ENCODE assay signal across 8 cellular contexts in genomic region chr11:208917-209260, GRCh38. TPM values are rescaled to one million over a fixed set of nuclear protein-coding genes. Genes with fewer than 3 reads are reported as not detected.
A peak's percentile ranks its signal among the peaks of the same experiment; 100 is the strongest.
DNase-seq lines count a peak whose midpoint lies in the region; ATAC-seq lines count a peak whose summit lies in the region.

No MANE protein-coding gene starts in this region.

- H3K9me3 ChIP-seq in CD4-positive, CD25-positive, alpha-beta regulatory T cell (ENCODE audit: control insufficient read depth in 2 of 2, low read length in 2 of 2): no peaks in the 10 kb centered on the region
- no peaks in the 10 kb centered on the region for H3K9me3 ChIP-seq in effector memory CD4-positive, alpha-beta T cell (ENCODE audit: control insufficient read depth, low read length)

- ATAC-seq in CD4-positive, CD25-positive, alpha-beta regulatory T cell (ENCODE audit: low read depth in 2 of 2): peak; percentile 0
- peak in 1 of 2 donors; percentile 1 for ATAC-seq in natural killer cell treated with Interleukin-12 subunit alpha and Interleukin-12 subunit beta and Interleukin-15 and Interleukin-18, amount 100 ng/mL, for 72 hours
- no peak for ATAC-seq in HG02973 (IDR thresholded peaks at IDR 0.05; ENCODE audit: unreplicated experiment)

- peak overlapping the region; percentile 52 to 99 (median 99) for H3K27ac Mint-ChIP-seq in CD4-positive, CD25-positive, alpha-beta regulatory T cell
- peak overlapping the region; percentile 98 to 99 for H3K27ac Mint-ChIP-seq in natural killer cell treated with Interleukin-12 subunit alpha and Interleukin-12 subunit beta and Interleukin-15 and Interleukin-18, amount 100 ng/mL, for 72 hours

- peaks cover 25% of the 10 kb centered on the region for H3K36me3 Mint-ChIP-seq in CD4-positive, CD25-positive, alpha-beta regulatory T cell
- no peaks in the 10 kb centered on the region for H3K36me3 Mint-ChIP-seq in natural killer cell treated with Interleukin-12 subunit alpha and Interleukin-12 subunit beta and Interleukin-15 and Interleukin-18, amount 100 ng/mL, for 72 hours

- peaks cover 57% of the 10 kb centered on the region for H3K4me1 ChIP-seq in CD4-positive, CD25-positive, alpha-beta regulatory T cell (ENCODE audit: control insufficient read depth, insufficient read depth, low read length, poor library complexity, severe bottlenecking)
- peaks cover 33% of the 10 kb centered on the region for H3K4me1 ChIP-seq in effector memory CD4-positive, alpha-beta T cell (ENCODE audit: control insufficient read depth, insufficient read depth, low read length, poor library complexity, severe bottlenecking)

- peaks cover 4% of the 10 kb centered on the region for H3K27me3 Mint-ChIP-seq in CD4-positive, CD25-positive, alpha-beta regulatory T cell
- H3K27me3 Mint-ChIP-seq in natural killer cell treated with Interleukin-12 subunit alpha and Interleukin-12 subunit beta and Interleukin-15 and Interleukin-18, amount 100 ng/mL, for 72 hours: no peaks in the 10 kb centered on the region

- no peaks in the 10 kb centered on the region for H3K27me3 ChIP-seq in CD4-positive, CD25-positive, alpha-beta regulatory T cell (ENCODE audit: control insufficient read depth, insufficient read depth, low read length)
- H3K27me3 ChIP-seq in effector memory CD4-positive, alpha-beta T cell (replicated peaks; ENCODE audit: control insufficient read depth, insufficient read depth, low read length, poor library complexity, severe bottlenecking): no peaks in the 10 kb centered on the region

- H3K4me1 Mint-ChIP-seq in CD4-positive, CD25-positive, alpha-beta regulatory T cell: peaks cover 0 to 54% (median 25%) of the 10 kb centered on the region in 4 donors
- H3K4me1 Mint-ChIP-seq in natural killer cell treated with Interleukin-12 subunit alpha and Interleukin-12 subunit beta and Interleukin-15 and Interleukin-18, amount 100 ng/mL, for 72 hours (ENCODE audit: low read depth in 2 of 2): peaks cover 27 to 40% of the 10 kb centered on the region in 2 donors

- peak overlapping the region; percentile 96 to 98 (median 97) for H3K4me3 Mint-ChIP-seq in CD4-positive, CD25-positive, alpha-beta regulatory T cell
- H3K4me3 Mint-ChIP-seq in natural killer cell treated with Interleukin-12 subunit alpha and Interleukin-12 subunit beta and Interleukin-15 and Interleukin-18, amount 100 ng/mL, for 72 hours: peak overlapping the region; percentile 96

- peaks cover 60% of the 10 kb centered on the region for H3K36me3 ChIP-seq in CD4-positive, CD25-positive, alpha-beta regulatory T cell (ENCODE audit: control insufficient read depth, insufficient read depth, low read length)
- peaks cover 58% of the 10 kb centered on the region for H3K36me3 ChIP-seq in effector memory CD4-positive, alpha-beta T cell (ENCODE audit: control insufficient read depth, insufficient read depth, low read length)

- peak overlapping the region; percentile 64 for H3K4me3 ChIP-seq in CD4-positive, CD25-positive, alpha-beta regulatory T cell (ENCODE audit: low read depth, low read length)
- peak overlapping the region; percentile 87 for H3K4me3 ChIP-seq in effector memory CD4-positive, alpha-beta T cell (ENCODE audit: insufficient read depth, low read depth, low read length, poor library complexity, severe bottlenecking)

- H3K27ac ChIP-seq in CD4-positive, CD25-positive, alpha-beta regulatory T cell (ENCODE audit: insufficient read depth, low read length, poor library complexity, severe bottlenecking): peak overlapping the region; percentile 98
- H3K27ac ChIP-seq in effector memory CD4-positive, alpha-beta T cell (ENCODE audit: insufficient read depth, low read length, poor library complexity, severe bottlenecking): peak overlapping the region; percentile 95

- H3K9me3 Mint-ChIP-seq in CD4-positive, CD25-positive, alpha-beta regulatory T cell: peaks cover 0 to 1% (median 0%) of the 10 kb centered on the region in 7 donors
- no peaks in the 10 kb centered on the region for H3K9me3 Mint-ChIP-seq in natural killer cell treated with Interleukin-12 subunit alpha and Interleukin-12 subunit beta and Interleukin-15 and Interleukin-18, amount 100 ng/mL, for 72 hours

- no peak for DNase-seq in CD4-positive, CD25-positive, alpha-beta regulatory T cell
- DNase-seq in NCI-H69 (lab: John Stamatoyannopoulos, UW) (peak; percentile 31), T-helper 9 cell (no peak), NK-92 (lab: John Stamatoyannopoulos, UW; ENCODE audit: unreplicated experiment) (no peak), islet precursor cell (no peak)
- DNase-seq in effector memory CD4-positive, alpha-beta T cell: no peak
- DNase-seq in natural killer cell treated with Interleukin-12 subunit alpha and Interleukin-12 subunit beta and Interleukin-15 and Interleukin-18, amount 100 ng/mL, for 72 hours (ENCODE audit: low spot score): no peak

RNA-seq across cellular contexts. Expression of gene RIC8A, which starts 1.4 kb away (rescaled TPM):
- total RNA-seq in CD4-positive, CD25-positive, alpha-beta regulatory T cell: 135 TPM
- polyA plus RNA-seq in CD4-positive, CD25-positive, alpha-beta regulatory T cell: 10 to 100 TPM; 74.1 to 89.7 (median 78.6) TPM
- total RNA-seq in natural killer cell treated with Interleukin-12 subunit alpha and Interleukin-12 subunit beta and Interleukin-15 and Interleukin-18, amount 100 ng/mL, for 72 hours: 100 to 1,000 TPM; 130 to 148 TPM

RNA-seq across cellular contexts. Expression of gene BET1L, which starts 1.7 kb away (rescaled TPM):
- 66.4 TPM for total RNA-seq in CD4-positive, CD25-positive, alpha-beta regulatory T cell
- polyA plus RNA-seq in CD4-positive, CD25-positive, alpha-beta regulatory T cell: 10 to 100 TPM; 58.2 to 84.4 (median 64.6) TPM
- total RNA-seq in natural killer cell treated with Interleukin-12 subunit alpha and Interleukin-12 subunit beta and Interleukin-15 and Interleukin-18, amount 100 ng/mL, for 72 hours: 10 to 100 TPM; 43.6 to 51.4 TPM

RNA-seq across cellular contexts. Expression of gene SCGB1C1, which starts 16.0 kb away (rescaled TPM):
- not detected for total RNA-seq in CD4-positive, CD25-positive, alpha-beta regulatory T cell
- polyA plus RNA-seq in CD4-positive, CD25-positive, alpha-beta regulatory T cell: not detected
- not detected for total RNA-seq in natural killer cell treated with Interleukin-12 subunit alpha and Interleukin-12 subunit beta and Interleukin-15 and Interleukin-18, amount 100 ng/mL, for 72 hours

RNA-seq across cellular contexts. Expression of gene SIRT3, which starts 27.3 kb away (rescaled TPM):
- 14.2 TPM for total RNA-seq in CD4-positive, CD25-positive, alpha-beta regulatory T cell
- 10 to 100 TPM in 2 of 4 donors, 1 to 10 TPM in 2; 6.9 to 12.4 (median 10.3) TPM for polyA plus RNA-seq in CD4-positive, CD25-positive, alpha-beta regulatory T cell
- 10 to 100 TPM; 13.7 to 16.3 TPM for total RNA-seq in natural killer cell treated with Interleukin-12 subunit alpha and Interleukin-12 subunit beta and Interleukin-15 and Interleukin-18, amount 100 ng/mL, for 72 hours

RNA-seq across cellular contexts. Expression of gene PSMD13, which starts 27.9 kb away (rescaled TPM):
- total RNA-seq in CD4-positive, CD25-positive, alpha-beta regulatory T cell: 99.6 TPM
- polyA plus RNA-seq in CD4-positive, CD25-positive, alpha-beta regulatory T cell: 100 to 1,000 TPM; 223 to 276 (median 261) TPM
- total RNA-seq in natural killer cell treated with Interleukin-12 subunit alpha and Interleukin-12 subunit beta and Interleukin-15 and Interleukin-18, amount 100 ng/mL, for 72 hours: 100 to 1,000 TPM; 204 to 263 TPM
